ENCODE assay signal across 13 cellular contexts in genomic region chrX:74242050-74242449, GRCh38.
A peak's percentile ranks its signal among the peaks of the same experiment; 100 is the strongest.
DNase-seq lines count a peak whose midpoint lies in the region; ATAC-seq and TF ChIP-seq lines count a peak whose summit lies in the region.
"Had no signal": no experiment of that assay in that cellular context is flagged by ENCODE, and none has a peak within 500 bp of the region (broad histone marks: within the 10 kb centered on the region; RNA-seq: fewer than 3 reads in every experiment).

No MANE protein-coding gene starts in this region.

- no peaks in the 10 kb centered on the region for H3K9me2 ChIP-seq in PC-3 (replicated peaks; ENCODE audit: low read length)

- no peaks in the 10 kb centered on the region for H3K27me3 Mint-ChIP-seq in Calu3 (ENCODE audit: unreplicated experiment)

- POLR2A ChIA-PET in PC-3 (lab: Charles Lee; ENCODE audit: unreplicated experiment) = no interaction called here

- H3K9me3 ChIP-seq in PC-3 (ENCODE audit: low read length) = no peaks in the 10 kb centered on the region
- H3K9me3 ChIP-seq: Caco-2 had no signal

- no TSS peak for BruUV-seq in Calu3 (replicated peaks; lab: Mats Ljungman, UMichigan)
- BruUV-seq in PC-3 (replicated peaks; lab: Mats Ljungman, UMichigan) = no TSS peak

- H3K4me1 Mint-ChIP-seq in Calu3 (ENCODE audit: low read depth, unreplicated experiment) = peaks cover 14% of the 10 kb centered on the region
- H3K4me1 Mint-ChIP-seq: neural progenitor cell had no signal

- H3K27ac ChIP-seq in PC-3 (ENCODE audit: low read length) = no peak overlapping the region
- H3K27ac ChIP-seq: neural progenitor cell had no signal

- no peak overlapping the region for H2AFZ ChIP-seq in PC-3 (ENCODE audit: low read length)
- H2AFZ ChIP-seq: neural progenitor cell had no signal

- no peaks in the 10 kb centered on the region for H3K9me3 Mint-ChIP-seq in Calu3 (ENCODE audit: low read depth, unreplicated experiment)
- H3K9me3 Mint-ChIP-seq: neural progenitor cell had no signal

- peak; percentile 27; the same call in 1 of the 2 replicates for ATAC-seq in PC-3
- ATAC-seq in HG02798 (IDR thresholded peaks at IDR 0.05; ENCODE audit: poor library complexity, unreplicated experiment) = no peak

- CTCF ChIA-PET in Calu3 (lab: Charles Lee) (no interaction called here), PC-3 (lab: Charles Lee) (no interaction called here)

- intact Hi-C loops in Calu3 (cut with micrococcal nuclease; ENCODE audit: unreplicated experiment) = no loop called here
- intact Hi-C loops in PC-3 (cut with micrococcal nuclease) = no loop called here

- no peaks in the 10 kb centered on the region for H3K36me3 Mint-ChIP-seq in Calu3 (ENCODE audit: insufficient read depth, unreplicated experiment)

- no peak overlapping the region for H3K4me2 ChIP-seq in PC-3 (ENCODE audit: low read length)
- H3K4me2 ChIP-seq: neural progenitor cell had no signal

- peaks cover 5% of the 10 kb centered on the region for H3K4me1 ChIP-seq in PC-3 (ENCODE audit: insufficient read depth, low read length)
- H3K4me1 ChIP-seq: Caco-2, neural progenitor cell had no signal

- peaks cover 29% of the 10 kb centered on the region; the same call in 1 of the 2 replicates for H3K36me3 ChIP-seq in PC-3 (ENCODE audit: low read depth, low read length)

- H3K4me3 ChIP-seq in PC-3 (ENCODE audit: low read length) = no peak overlapping the region
- H3K4me3 ChIP-seq in epithelial cell of proximal tubule (ENCODE audit: low read depth, low read length) = no peak overlapping the region
- H3K4me3 ChIP-seq: neural progenitor cell had no signal

- H3K27ac Mint-ChIP-seq in Calu3 (ENCODE audit: unreplicated experiment) = peak overlapping the region; percentile 77
- H3K27ac Mint-ChIP-seq: neural progenitor cell had no signal

- H3K79me2 ChIP-seq in PC-3 (ENCODE audit: low read length) = no peaks in the 10 kb centered on the region

- TF ChIP-seq CTCF in Calu3 (IDR thresholded peaks at IDR 0.05; ENCODE audit: unreplicated experiment) (no peak), PC-3 (conservative IDR thresholded peaks at IDR 0.05; ENCODE audit: low read depth, low read length) (no peak), epithelial cell of proximal tubule (conservative IDR thresholded peaks at IDR 0.05; ENCODE audit: low read depth, low read length) (no peak)

- DNase-seq in Calu3 (no peak), PC-3 (peak; percentile 3), epithelial cell of proximal tubule (ENCODE audit: low read depth) (peak; percentile 33), myocyte (ENCODE audit: low read depth) (peak; percentile 14), HPDE6-E6E7 (ENCODE audit: extremely low spot score) (no peak), COLO668 (lab: John Stamatoyannopoulos, UW; ENCODE audit: unreplicated experiment) (no peak)
- DNase-seq in effector CD8-positive, alpha-beta T cell (lab: John Stamatoyannopoulos, UW) = no peak
- DNase-seq: Caco-2; NCI-H187; stimulated activated CD4-positive, alpha-beta T cell treated with anti-CD3 and anti-CD28 coated beads, Interleukin-4, amount 100 ng/mL, for 1 hour; substantia nigra had no signal

- no peaks in the 10 kb centered on the region for H3K27me3 ChIP-seq in PC-3 (ENCODE audit: low read length)
- H3K27me3 ChIP-seq: neural progenitor cell had no signal

- no peaks in the 10 kb centered on the region for H4K20me1 ChIP-seq in PC-3 (ENCODE audit: low read length)

- H3K9ac ChIP-seq in PC-3 (ENCODE audit: low read length) = no peak overlapping the region
- H3K9ac ChIP-seq: neural progenitor cell had no signal

- no peak overlapping the region for H3K4me3 Mint-ChIP-seq in Calu3 (ENCODE audit: low read depth, unreplicated experiment)
- H3K4me3 Mint-ChIP-seq: neural progenitor cell had no signal

- H3F3A ChIP-seq in PC-3 (ENCODE audit: low read length, unreplicated experiment) = no peaks in the 10 kb centered on the region

Comparison
In these comparisons a context has a peak if more than half of its experiments do, and no peak if none do; other contexts are left out.
1. DNase-seq: peak in PC-3 (single experiment), epithelial cell of proximal tubule (single experiment) and myocyte (single experiment); none in Calu3 (single experiment), effector CD8-positive, alpha-beta T cell (single experiment), HPDE6-E6E7 (single experiment) and COLO668 (single experiment).